In genomic region chrX:53678667-53679066, GRCh38 we compare ENCODE assay signal across 9 cellular contexts. TPM values are rescaled to one million over a fixed set of nuclear protein-coding genes. Genes with fewer than 3 reads are reported as not detected.
DNase-seq lines count a peak whose midpoint lies in the region; ATAC-seq, FAIRE-seq and TF ChIP-seq lines count a peak whose summit lies in the region.
"Had no signal": no experiment of that assay in that cellular context is flagged by ENCODE, and none has a peak within 500 bp of the region (broad histone marks: within the 10 kb centered on the region; RNA-seq: fewer than 3 reads in every experiment).

No MANE protein-coding gene starts in this region.

- DNase-seq in CD8-positive, alpha-beta memory T cell, result peak in 1 of 5 donors; percentile 6
- DNase-seq in GM12892 (ENCODE audit: insufficient read length) (no peak), kidney epithelial cell (ENCODE audit: low read depth) (no peak), COR-L47 (lab: John Stamatoyannopoulos, UW) (no peak), NCI-H1105 (lab: John Stamatoyannopoulos, UW) (no peak)
- DNase-seq in activated T-helper 1 cell treated with anti-CD3 and anti-CD28 coated beads, Interleukin-12 subunit alpha, Interleukin-12 subunit beta, Interleukin-2, Interleukin-4 antibody, amounts not matched to agents 30 ng/mL and 10 ng/mL and 1 ng/mL, durations not matched to agents 14 hours and 24 hours and 36 hours (ENCODE audit: low spot score), result no peak
- DNase-seq: effector memory CD4-positive, alpha-beta T cell; NCI-H1436 treated with DMSO at 0.1 percent for 48 hours had no signal

- H3K9me3 ChIP-seq in CD8-positive, alpha-beta memory T cell (ENCODE audit: low read length), result no peaks in the 10 kb centered on the region

- peak overlapping the region in 2 of 7 donors; percentile 29 to 79 for H3K4me3 Mint-ChIP-seq in CD8-positive, alpha-beta memory T cell
- no peak overlapping the region for H3K4me3 Mint-ChIP-seq in activated T-helper 1 cell treated with anti-CD3 and anti-CD28 coated beads, Interleukin-12 subunit alpha, Interleukin-12 subunit beta, Interleukin-2, Interleukin-4 antibody, amounts not matched to agents 30 ng/mL and 10 ng/mL and 1 ng/mL, durations not matched to agents 14 hours and 24 hours and 36 hours

- H3K27ac Mint-ChIP-seq in CD8-positive, alpha-beta memory T cell, result peak overlapping the region in 6 of 8 donors; percentile 16 to 88 (median 56)
- peak overlapping the region; percentile 61 for H3K27ac Mint-ChIP-seq in activated T-helper 1 cell treated with anti-CD3 and anti-CD28 coated beads, Interleukin-12 subunit alpha, Interleukin-12 subunit beta, Interleukin-2, Interleukin-4 antibody, amounts not matched to agents 30 ng/mL and 10 ng/mL and 1 ng/mL, durations not matched to agents 14 hours and 24 hours and 36 hours

- peaks cover 0 to 4% of the 10 kb centered on the region in 2 donors for H3K27me3 Mint-ChIP-seq in CD8-positive, alpha-beta memory T cell
- H3K27me3 Mint-ChIP-seq in activated T-helper 1 cell treated with anti-CD3 and anti-CD28 coated beads, Interleukin-12 subunit alpha, Interleukin-12 subunit beta, Interleukin-2, Interleukin-4 antibody, amounts not matched to agents 30 ng/mL and 10 ng/mL and 1 ng/mL, durations not matched to agents 14 hours and 24 hours and 36 hours (ENCODE audit: insufficient read depth), result no peaks in the 10 kb centered on the region

- CTCF ChIA-PET in CD8-positive, alpha-beta memory T cell (lab: Charles Lee), result no interaction called here

- ATAC-seq in HG02642 (IDR thresholded peaks at IDR 0.05; ENCODE audit: poor library complexity, unreplicated experiment), result no peak

- peaks cover 47 to 79% (median 72%) of the 10 kb centered on the region in 3 donors for H3K4me1 Mint-ChIP-seq in CD8-positive, alpha-beta memory T cell
- H3K4me1 Mint-ChIP-seq in activated T-helper 1 cell treated with anti-CD3 and anti-CD28 coated beads, Interleukin-12 subunit alpha, Interleukin-12 subunit beta, Interleukin-2, Interleukin-4 antibody, amounts not matched to agents 30 ng/mL and 10 ng/mL and 1 ng/mL, durations not matched to agents 14 hours and 24 hours and 36 hours (ENCODE audit: low read depth), result peaks cover 42% of the 10 kb centered on the region

- no peaks in the 10 kb centered on the region for H3K27me3 ChIP-seq in CD8-positive, alpha-beta memory T cell (ENCODE audit: insufficient read depth, low read length, poor library complexity, severe bottlenecking)
- H3K27me3 ChIP-seq in kidney epithelial cell (ENCODE audit: control insufficient read depth, insufficient read depth, low read length), result no peaks in the 10 kb centered on the region

- TF ChIP-seq CTCF in kidney epithelial cell (IDR thresholded peaks at IDR 0.05; ENCODE audit: insufficient read depth, low read length, poor library complexity, severe bottlenecking), result peak; percentile 24

- no peak overlapping the region for H3K4me3 ChIP-seq in CD8-positive, alpha-beta memory T cell (ENCODE audit: low read length)
- no peak overlapping the region for H3K4me3 ChIP-seq in kidney epithelial cell (ENCODE audit: low read depth, low read length)

- POLR2A ChIA-PET in CD8-positive, alpha-beta memory T cell (lab: Charles Lee), result no interaction called here

- peaks cover 5% of the 10 kb centered on the region for H3K36me3 ChIP-seq in CD8-positive, alpha-beta memory T cell (ENCODE audit: insufficient read depth, low read length)
- no peaks in the 10 kb centered on the region for H3K36me3 ChIP-seq in kidney epithelial cell (ENCODE audit: control insufficient read depth, insufficient read depth, low read length)

- intact Hi-C loops in activated T-helper 1 cell treated with anti-CD3 and anti-CD28 coated beads, Interleukin-12 subunit alpha, Interleukin-12 subunit beta, Interleukin-2, Interleukin-4 antibody, amounts not matched to agents 30 ng/mL and 10 ng/mL and 1 ng/mL, durations not matched to agents 14 hours and 24 hours and 36 hours (cut with micrococcal nuclease), result loop anchor here (2.0 kb wide), 1 partner anchor 154 kb away; no protein-coding TSS in a partner anchor

- TF ChIP-seq POLR2A in GM12892 (IDR thresholded peaks at IDR 0.05; ENCODE audit: low read depth, low read length), result no peak

- H3K4me1 ChIP-seq in CD8-positive, alpha-beta memory T cell (ENCODE audit: insufficient read depth, low read length), result peaks cover 29% of the 10 kb centered on the region

- no peak overlapping the region for H3K27ac ChIP-seq in CD8-positive, alpha-beta memory T cell (ENCODE audit: low read depth, low read length)

- peak; percentile 65 for FAIRE-seq in GM12892 (lab: Jason Lieb, UNC)

- no peaks in the 10 kb centered on the region for H3K9me3 Mint-ChIP-seq in CD8-positive, alpha-beta memory T cell
- no peaks in the 10 kb centered on the region for H3K9me3 Mint-ChIP-seq in activated T-helper 1 cell treated with anti-CD3 and anti-CD28 coated beads, Interleukin-12 subunit alpha, Interleukin-12 subunit beta, Interleukin-2, Interleukin-4 antibody, amounts not matched to agents 30 ng/mL and 10 ng/mL and 1 ng/mL, durations not matched to agents 14 hours and 24 hours and 36 hours

- peaks cover 0 to 73% (median 3%) of the 10 kb centered on the region in 3 donors for H3K36me3 Mint-ChIP-seq in CD8-positive, alpha-beta memory T cell
- H3K36me3 Mint-ChIP-seq in activated T-helper 1 cell treated with anti-CD3 and anti-CD28 coated beads, Interleukin-12 subunit alpha, Interleukin-12 subunit beta, Interleukin-2, Interleukin-4 antibody, amounts not matched to agents 30 ng/mL and 10 ng/mL and 1 ng/mL, durations not matched to agents 14 hours and 24 hours and 36 hours (ENCODE audit: low read depth), result peaks cover 62% of the 10 kb centered on the region

RNA-seq across cellular contexts. Expression of gene HUWE1, which starts 7.9 kb away (rescaled TPM):
- total RNA-seq in CD8-positive, alpha-beta memory T cell, result 100 to 1,000 TPM; 437 to 444 TPM
- 18.7 TPM for polyA plus RNA-seq in CD8-positive, alpha-beta memory T cell
- polyA plus RNA-seq in GM12892 (2012; ENCODE audit: missing spikeins), result 79.8 TPM
- total RNA-seq in activated T-helper 1 cell treated with anti-CD3 and anti-CD28 coated beads, Interleukin-12 subunit alpha, Interleukin-12 subunit beta, Interleukin-2, Interleukin-4 antibody, amounts not matched to agents 30 ng/mL and 10 ng/mL and 1 ng/mL, durations not matched to agents 14 hours and 24 hours and 36 hours, result 367 and 385 TPM in 2 replicates
- total RNA-seq in kidney epithelial cell, result 121 and 147 TPM in 2 replicates
